Comparison of ENCODE assay signal across 8 cellular contexts in the genomic region with DNA sequence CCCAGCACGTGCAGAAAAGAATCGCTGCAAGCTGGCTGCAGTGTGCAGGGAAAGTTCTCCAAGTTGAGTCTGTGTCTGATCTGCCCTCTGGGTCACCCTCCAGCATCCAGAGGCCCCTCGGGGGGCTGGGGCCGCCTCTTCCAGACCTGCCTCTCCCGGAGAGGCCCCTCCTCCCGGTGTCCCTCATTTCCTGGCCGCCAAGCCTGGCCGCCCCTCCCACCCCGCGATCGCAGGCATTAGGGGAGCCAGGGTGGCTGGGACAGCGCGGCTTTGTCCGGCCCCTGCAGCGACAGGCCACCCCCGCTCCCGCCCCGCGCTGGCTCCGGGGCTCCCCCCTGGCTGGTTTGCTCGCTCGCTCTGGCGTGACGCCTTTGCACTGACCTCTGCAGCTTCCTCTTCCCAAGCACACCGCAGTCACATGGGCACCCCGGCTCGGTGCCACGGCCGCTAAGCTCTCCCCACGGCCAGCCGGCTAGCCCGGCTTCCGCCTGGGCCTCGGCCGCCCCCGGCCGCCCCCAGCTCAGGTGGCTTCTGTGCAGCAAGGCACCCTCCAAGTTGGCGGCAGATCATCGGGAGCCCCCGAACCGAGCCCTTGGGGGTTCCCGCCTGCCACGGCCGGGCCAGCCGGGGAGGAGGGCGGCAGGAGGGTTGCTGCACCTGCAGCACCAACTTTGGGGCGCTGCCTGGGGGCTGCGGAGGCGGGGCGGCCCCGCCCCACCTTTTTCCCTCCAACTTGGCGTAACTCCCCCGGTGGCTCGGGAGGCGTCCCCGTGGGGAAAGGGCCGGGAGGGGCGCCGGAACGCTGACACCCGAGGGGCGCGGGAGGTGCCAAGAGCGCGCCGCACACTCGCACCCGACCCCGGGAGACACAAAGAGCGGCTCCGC. TPM values are rescaled to one million over a fixed set of nuclear protein-coding genes. Genes with fewer than 3 reads are reported as not detected.
DNase-seq lines count a peak whose midpoint lies in the region; TF ChIP-seq lines count a peak whose summit lies in the region.

No MANE protein-coding gene starts in this region.

- no TSS peak for BruUV-seq in mammary epithelial cell (replicated peaks; lab: Mats Ljungman, UMichigan)

- H3K9ac ChIP-seq in MM.1S (ENCODE audit: low read length) (peak overlapping the region; percentile 81), mammary epithelial cell (ENCODE audit: insufficient read depth, low read length) (no peak overlapping the region), skeletal muscle satellite cell (ENCODE audit: low read depth, low read length) (peak overlapping the region; percentile 45)

- H3K4me2 ChIP-seq in MM.1S (ENCODE audit: low read depth, low read length) (peak overlapping the region; percentile 85), mammary epithelial cell (ENCODE audit: insufficient read depth, low read depth, low read length) (peak overlapping the region; percentile 97), skeletal muscle satellite cell (ENCODE audit: low read length) (peak overlapping the region; percentile 98)

- no peaks in the 10 kb centered on the region for H3K9me3 Mint-ChIP-seq in T-helper 2 cell treated with Interferon-gamma antibody and Interleukin-4, amounts not matched to agents 5 μg/mL and 100 μg/mL, for 36 hours

- peaks cover 5% of the 10 kb centered on the region; the same call in 1 of the 2 replicates for H3K79me2 ChIP-seq in MM.1S (ENCODE audit: low read length)
- H3K79me2 ChIP-seq in mammary epithelial cell (ENCODE audit: insufficient read depth, low read length) = no peaks in the 10 kb centered on the region

- H3K4me1 Mint-ChIP-seq in T-helper 2 cell treated with Interferon-gamma antibody and Interleukin-4, amounts not matched to agents 5 μg/mL and 100 μg/mL, for 36 hours (ENCODE audit: low read depth) = peaks cover 22% of the 10 kb centered on the region

- H3K9me3 ChIP-seq in MM.1S (replicated peaks; ENCODE audit: insufficient read depth, low read length) (no peaks in the 10 kb centered on the region), mammary epithelial cell (replicated peaks; ENCODE audit: insufficient read depth, low read length) (no peaks in the 10 kb centered on the region), skeletal muscle satellite cell (replicated peaks; ENCODE audit: low read length) (no peaks in the 10 kb centered on the region)

- in situ Hi-C loops in mammary epithelial cell (cut with MboI; ENCODE audit: low sequenced_read_pairs in 2 of 2) = no loop called here

- no peaks in the 10 kb centered on the region for H3K27me3 ChIP-seq in MM.1S (replicated peaks; ENCODE audit: insufficient read depth, low read length)
- peaks cover 12% of the 10 kb centered on the region for H3K27me3 ChIP-seq in mammary epithelial cell (ENCODE audit: insufficient read depth, low read length)
- no peaks in the 10 kb centered on the region for H3K27me3 ChIP-seq in skeletal muscle satellite cell (ENCODE audit: control insufficient read depth, insufficient read depth, low read length)

- TF ChIP-seq CTCF in HFF-Myc (IDR thresholded peaks at IDR 0.05; ENCODE audit: low read depth, low read length, missing control alignments) (no peak), MM.1S (IDR thresholded peaks at IDR 0.05; ENCODE audit: low read length) (no peak), mammary epithelial cell (conservative IDR thresholded peaks at IDR 0.05 in 1 of 2, IDR thresholded peaks at IDR 0.05 in 1 of 2; ENCODE audit: extremely low read depth in 1 of 2, insufficient read depth in 1 of 2, low read depth in 1 of 2, low read length in 2 of 2) (no peak)

- DNase-seq in NCI-H1417 (lab: John Stamatoyannopoulos, UW) (peak; percentile 57 to 90 (median 88)), NCI-H1417 treated with DMSO at 0.1 percent for 48 hours (lab: John Stamatoyannopoulos, UW) (no peak), HFF-Myc (ENCODE audit: extremely low read depth, low read depth) (no peak), MM.1S (peak; percentile 81), mammary epithelial cell (peak; percentile 25), iPS-NIHi7 (ENCODE audit: extremely low spot score) (peak; percentile 71)
- DNase-seq in T-helper 2 cell treated with Interferon-gamma antibody and Interleukin-4, amounts not matched to agents 5 μg/mL and 100 μg/mL, for 36 hours (ENCODE audit: low spot score) = peak; percentile 72

- H3K9me2 ChIP-seq in MM.1S (replicated peaks; ENCODE audit: insufficient read depth, low read length) = no peaks in the 10 kb centered on the region

- intact Hi-C loops in mammary epithelial cell (cut with micrococcal nuclease) = no loop called here

- H3K4me3 ChIP-seq in HFF-Myc (replicated peaks; ENCODE audit: low read depth, low read length) (peak overlapping the region; percentile 51), MM.1S (ENCODE audit: low read length) (peak overlapping the region; percentile 76), mammary epithelial cell (replicated peaks in 1 of 3; ENCODE audit: insufficient read depth in 1 of 3, low read depth in 2 of 3, low read length in 3 of 3) (peak overlapping the region; percentile 39 to 47 (median 41)), skeletal muscle satellite cell (ENCODE audit: low read length) (peak overlapping the region; percentile 75)

- no peaks in the 10 kb centered on the region for H4K20me1 ChIP-seq in MM.1S (ENCODE audit: insufficient read depth, low read length)
- H4K20me1 ChIP-seq in mammary epithelial cell (ENCODE audit: insufficient read depth, low read length) = no peaks in the 10 kb centered on the region

- CTCF ChIA-PET in mammary epithelial cell (lab: Charles Lee; ENCODE audit: low non-redundant PET) = no interaction called here

- H2AFZ ChIP-seq in MM.1S (ENCODE audit: low read length) (peak overlapping the region; percentile 48; the same call in 1 of the 2 replicates), mammary epithelial cell (ENCODE audit: low read depth, low read length) (peak overlapping the region; percentile 87)

- peaks cover 16% of the 10 kb centered on the region for H3K36me3 Mint-ChIP-seq in T-helper 2 cell treated with Interferon-gamma antibody and Interleukin-4, amounts not matched to agents 5 μg/mL and 100 μg/mL, for 36 hours (ENCODE audit: low read depth)

- 7% methylated on average over 3 of the region's 71 CpGs for WGBS in mammary epithelial cell (ENCODE audit: low coverage, missing lambda C conversion rate)

- H3K4me3 Mint-ChIP-seq in T-helper 2 cell treated with Interferon-gamma antibody and Interleukin-4, amounts not matched to agents 5 μg/mL and 100 μg/mL, for 36 hours = peak overlapping the region; percentile 69

- H3K27me3 Mint-ChIP-seq in T-helper 2 cell treated with Interferon-gamma antibody and Interleukin-4, amounts not matched to agents 5 μg/mL and 100 μg/mL, for 36 hours (ENCODE audit: low read depth) = no peaks in the 10 kb centered on the region

- no peaks in the 10 kb centered on the region for H3K36me3 ChIP-seq in MM.1S (replicated peaks; ENCODE audit: insufficient read depth, low read length)
- no peaks in the 10 kb centered on the region for H3K36me3 ChIP-seq in mammary epithelial cell (ENCODE audit: insufficient read depth, low read length)
- H3K36me3 ChIP-seq in skeletal muscle satellite cell (ENCODE audit: insufficient read depth, low read length) = no peaks in the 10 kb centered on the region

- peak overlapping the region; percentile 97 for H3K27ac ChIP-seq in MM.1S (ENCODE audit: low read length)
- H3K27ac ChIP-seq in mammary epithelial cell (ENCODE audit: insufficient read depth, low read depth, low read length) = no peak overlapping the region

- dilution Hi-C loops in mammary epithelial cell (cut with HindIII; ENCODE audit: low sequenced_read_pairs) = no loop called here

- H3K27ac Mint-ChIP-seq in T-helper 2 cell treated with Interferon-gamma antibody and Interleukin-4, amounts not matched to agents 5 μg/mL and 100 μg/mL, for 36 hours = peak overlapping the region; percentile 71

- H3K4me1 ChIP-seq in MM.1S (ENCODE audit: low read length) (0 out of 2 replicates have a peak, but pooled peaks cover 6% of the 10 kb centered on the region), mammary epithelial cell (ENCODE audit: insufficient read depth, low read length) (peaks cover 12% of the 10 kb centered on the region), skeletal muscle satellite cell (ENCODE audit: control insufficient read depth, insufficient read depth, low read length) (peaks cover 26% of the 10 kb centered on the region)

- H3F3A ChIP-seq in MM.1S (ENCODE audit: insufficient read depth, low read length) = peaks cover 11% of the 10 kb centered on the region; the same call in 1 of the 2 replicates

RNA-seq across cellular contexts. Expression of gene KDM2B, which starts 43.7 kb away (rescaled TPM):
- total RNA-seq in mammary epithelial cell = 10 to 100 TPM; 18.3 to 21.7 TPM
- polyA plus RNA-seq in mammary epithelial cell = 14.3 TPM
- polyA minus RNA-seq in mammary epithelial cell = 20.8 TPM
- 23.3 and 37.1 TPM in 2 replicates for total RNA-seq in skeletal muscle satellite cell (2012; rRNA removed)

Comparison
In these comparisons a context has a peak if more than half of its experiments do, and no peak if none do; other contexts are left out.
1. DNase-seq: peak in NCI-H1417 (3 of 3), MM.1S (single experiment), T-helper 2 cell treated with Interferon-gamma antibody and Interleukin-4, amounts not matched to agents 5 μg/mL and 100 μg/mL, for 36 hours (single experiment), mammary epithelial cell (single experiment) and iPS-NIHi7 (single experiment); none in NCI-H1417 treated with DMSO at 0.1 percent for 48 hours (single experiment) and HFF-Myc (single experiment).
2. Peak in every context shown above with its lines, with median percentiles within 50 percentile points of each other: H3K4me3 ChIP-seq and H3K4me2 ChIP-seq.